25 cellular contexts compared by ENCODE assay signal in the genomic region with DNA sequence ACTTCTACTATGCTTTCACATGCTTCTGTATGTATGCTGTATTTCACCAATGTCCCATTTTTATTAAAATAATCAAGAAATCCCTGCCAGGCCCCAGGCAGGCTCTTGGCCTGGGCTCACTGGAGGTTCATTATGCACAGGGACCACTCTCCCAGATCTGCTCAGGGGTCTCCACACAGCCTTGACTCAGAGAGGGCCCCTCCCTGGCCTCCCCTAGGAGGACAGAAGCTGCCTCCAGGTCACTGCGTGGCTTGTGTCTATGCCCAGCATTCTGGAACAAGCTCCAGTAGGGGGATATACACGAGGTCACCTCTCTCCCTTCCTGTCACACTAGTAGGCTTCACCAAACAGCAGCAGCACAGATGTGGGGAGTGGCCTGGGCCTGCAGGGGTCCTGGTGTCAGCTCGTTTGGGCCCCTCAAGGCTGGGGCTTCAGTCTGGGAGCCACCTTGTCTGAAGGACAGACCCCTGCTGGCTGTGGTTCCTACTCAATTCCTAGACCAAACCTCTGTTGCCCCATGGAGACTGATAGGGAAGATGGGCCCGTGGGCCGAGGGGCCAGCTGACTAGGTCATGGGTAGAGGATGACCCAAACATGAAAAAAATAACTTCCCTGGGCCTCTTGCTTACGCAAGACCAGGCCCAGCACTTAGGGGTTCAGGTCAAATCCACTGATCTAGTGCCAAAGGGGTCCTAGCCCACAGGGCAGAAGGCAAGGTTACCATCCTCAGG. TPM values are rescaled to one million over a fixed set of nuclear protein-coding genes. Genes with fewer than 3 reads are reported as not detected.
DNase-seq lines count a peak whose midpoint lies in the region; ATAC-seq and TF ChIP-seq lines count a peak whose summit lies in the region.
"Had no signal": no experiment of that assay in that cellular context is flagged by ENCODE, and none has a peak within 500 bp of the region (broad histone marks: within the 10 kb centered on the region; RNA-seq: fewer than 3 reads in every experiment).

No MANE protein-coding gene starts in this region.

- peaks cover 5 to 44% (median 6%) of the 10 kb centered on the region in 3 donors for H3K4me1 Mint-ChIP-seq in naive B cell

- DNase-seq in NCI-H1694 treated with DMSO at 0.1 percent for 48 hours (lab: John Stamatoyannopoulos, UW) = peak; percentile 15
- DNase-seq in NCI-H1694 (lab: John Stamatoyannopoulos, UW) = no peak
- no peak for DNase-seq in ascending aorta (ENCODE audit: low spot score in 2 of 2)
- no peak for DNase-seq in naive B cell
- no peak for DNase-seq in tibial artery
- no peak for DNase-seq in stimulated activated CD4-positive, alpha-beta T cell treated with anti-CD3 and anti-CD28 coated beads, Interleukin-2, amount 100 ng/mL, for 24 hours
- DNase-seq in NCI-H748 (lab: John Stamatoyannopoulos, UW; ENCODE audit: unreplicated experiment) = no peak
- DNase-seq: 8988T; activated CD4-positive, alpha-beta T cell treated with anti-CD3 and anti-CD28 coated beads, Interleukin-2, amount 50 U/mL, for 1 hour; activated CD8-positive, alpha-beta memory T cell treated with anti-CD3 and anti-CD28 coated beads, Interleukin-2, amount 50 U/mL, for 4 hours; Caco-2; caudate nucleus; kidney glomerular epithelial cell; NCI-H1048; NCI-H2081 treated with DMSO at 0.1 percent for 48 hours; Right ventricle myocardium superior; stimulated activated CD4-positive, alpha-beta T cell treated with anti-CD3 and anti-CD28 coated beads, Interleukin-2, amount 100 ng/mL, for 48 hours; stimulated activated naive CD8-positive, alpha-beta T cell treated with anti-CD3 and anti-CD28 coated beads, Interleukin-15, amount 100 ng/mL, for 72 hours; T-helper 1 cell had no signal

- H3K27me3 ChIP-seq in ascending aorta = no peaks in the 10 kb centered on the region
- no peaks in the 10 kb centered on the region for H3K27me3 ChIP-seq in tibial artery
- H3K27me3 ChIP-seq: vagina had no signal

- ATAC-seq in naive B cell (ENCODE audit: low read depth in 2 of 2) (no peak), SK-N-SH treated with all-trans-retinoic acid at 6 μM for 48 hours (no peak)
- ATAC-seq: esophagus mucosa had no signal

- TF ChIP-seq CTCF in ascending aorta (IDR thresholded peaks at IDR 0.05) (no peak), tibial artery (IDR thresholded peaks at IDR 0.05) (no peak)

- H3K4me3 Mint-ChIP-seq in naive B cell = no peak overlapping the region
- H3K4me3 Mint-ChIP-seq: B cell; memory B cell; natural killer cell treated with Interleukin-12 subunit alpha and Interleukin-12 subunit beta and Interleukin-15 and Interleukin-18, amount 100 ng/mL, for 72 hours; stimulated activated naive CD8-positive, alpha-beta T cell treated with anti-CD3 and anti-CD28 coated beads, Interleukin-15, amount 100 ng/mL, for 72 hours had no signal

- no peaks in the 10 kb centered on the region for H3K9me3 ChIP-seq in ascending aorta
- H3K9me3 ChIP-seq in tibial artery = no peaks in the 10 kb centered on the region
- H3K9me3 ChIP-seq: Caco-2, vagina had no signal

- peak overlapping the region in 4 of 6 donors; percentile 32 to 56 (median 50) for H3K27ac Mint-ChIP-seq in naive B cell
- H3K27ac Mint-ChIP-seq: memory B cell; natural killer cell treated with Interleukin-12 subunit alpha and Interleukin-12 subunit beta and Interleukin-15 and Interleukin-18, amount 100 ng/mL, for 72 hours had no signal

- H3K4me1 ChIP-seq in ascending aorta (peaks cover 10 to 27% of the 10 kb centered on the region in 2 donors), tibial artery (peaks cover 0 to 40% (median 26%) of the 10 kb centered on the region in 4 donors)
- H3K4me1 ChIP-seq: Caco-2 had no signal

- H3K27me3 Mint-ChIP-seq in naive B cell = no peaks in the 10 kb centered on the region
- H3K27me3 Mint-ChIP-seq: B cell; memory B cell; natural killer cell treated with Interleukin-12 subunit alpha and Interleukin-12 subunit beta and Interleukin-15 and Interleukin-18, amount 100 ng/mL, for 72 hours; stimulated activated naive CD8-positive, alpha-beta T cell treated with anti-CD3 and anti-CD28 coated beads, Interleukin-15, amount 100 ng/mL, for 72 hours had no signal

- H3K36me3 Mint-ChIP-seq in naive B cell = no peaks in the 10 kb centered on the region
- H3K36me3 Mint-ChIP-seq: memory B cell; natural killer cell treated with Interleukin-12 subunit alpha and Interleukin-12 subunit beta and Interleukin-15 and Interleukin-18, amount 100 ng/mL, for 72 hours had no signal

- H3K27ac ChIP-seq in ascending aorta = peak overlapping the region; percentile 76 to 84
- peak overlapping the region; percentile 63 to 67 for H3K27ac ChIP-seq in tibial artery
- H3K27ac ChIP-seq: vagina had no signal

- H3K9me3 Mint-ChIP-seq in naive B cell = no peaks in the 10 kb centered on the region
- H3K9me3 Mint-ChIP-seq: memory B cell; natural killer cell treated with Interleukin-12 subunit alpha and Interleukin-12 subunit beta and Interleukin-15 and Interleukin-18, amount 100 ng/mL, for 72 hours; stimulated activated naive CD8-positive, alpha-beta T cell treated with anti-CD3 and anti-CD28 coated beads, Interleukin-15, amount 100 ng/mL, for 72 hours had no signal

- H3K36me3 ChIP-seq in ascending aorta = no peaks in the 10 kb centered on the region
- H3K36me3 ChIP-seq in tibial artery = peaks cover 0 to 10% (median 0%) of the 10 kb centered on the region in 3 donors
- H3K36me3 ChIP-seq: vagina had no signal

- H3K4me3 ChIP-seq in ascending aorta (no peak overlapping the region), tibial artery (no peak overlapping the region)
- H3K4me3 ChIP-seq: vagina had no signal

- intact Hi-C loops in ascending aorta (cut with DNase I) = no loop called here
- intact Hi-C loops in tibial artery (cut with DNase I; ENCODE audit: low total_unique reads) = no loop called here

TF ChIP-seq in SK-N-SH treated with all-trans-retinoic acid at 6 μM for 48 hours, 23 proteins besides CTCF, POLR2A, EP300 and RAD21:
- TF ChIP-seq SNAI2 (CRISPR knock-in tag; IDR thresholded peaks at IDR 0.05) = no peak
- TF ChIP-seq RARB (CRISPR knock-in tag; IDR thresholded peaks at IDR 0.05) = no peak
- TF ChIP-seq, protein P1, sequence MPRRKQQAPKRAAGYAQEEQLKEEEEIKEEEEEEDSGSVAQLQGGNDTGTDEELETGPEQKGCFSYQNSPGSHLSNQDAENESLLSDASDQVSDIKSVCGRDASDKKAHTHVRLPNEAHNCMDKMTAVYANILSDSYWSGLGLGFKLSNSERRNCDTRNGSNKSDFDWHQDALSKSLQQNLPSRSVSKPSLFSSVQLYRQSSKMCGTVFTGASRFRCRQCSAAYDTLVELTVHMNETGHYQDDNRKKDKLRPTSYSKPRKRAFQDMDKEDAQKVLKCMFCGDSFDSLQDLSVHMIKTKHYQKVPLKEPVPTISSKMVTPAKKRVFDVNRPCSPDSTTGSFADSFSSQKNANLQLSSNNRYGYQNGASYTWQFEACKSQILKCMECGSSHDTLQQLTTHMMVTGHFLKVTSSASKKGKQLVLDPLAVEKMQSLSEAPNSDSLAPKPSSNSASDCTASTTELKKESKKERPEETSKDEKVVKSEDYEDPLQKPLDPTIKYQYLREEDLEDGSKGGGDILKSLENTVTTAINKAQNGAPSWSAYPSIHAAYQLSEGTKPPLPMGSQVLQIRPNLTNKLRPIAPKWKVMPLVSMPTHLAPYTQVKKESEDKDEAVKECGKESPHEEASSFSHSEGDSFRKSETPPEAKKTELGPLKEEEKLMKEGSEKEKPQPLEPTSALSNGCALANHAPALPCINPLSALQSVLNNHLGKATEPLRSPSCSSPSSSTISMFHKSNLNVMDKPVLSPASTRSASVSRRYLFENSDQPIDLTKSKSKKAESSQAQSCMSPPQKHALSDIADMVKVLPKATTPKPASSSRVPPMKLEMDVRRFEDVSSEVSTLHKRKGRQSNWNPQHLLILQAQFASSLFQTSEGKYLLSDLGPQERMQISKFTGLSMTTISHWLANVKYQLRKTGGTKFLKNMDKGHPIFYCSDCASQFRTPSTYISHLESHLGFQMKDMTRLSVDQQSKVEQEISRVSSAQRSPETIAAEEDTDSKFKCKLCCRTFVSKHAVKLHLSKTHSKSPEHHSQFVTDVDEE (CRISPR knock-in tag; IDR thresholded peaks at IDR 0.05) = no peak
- no peak for TF ChIP-seq BACH2 (CRISPR knock-in tag; IDR thresholded peaks at IDR 0.05; ENCODE audit: borderline replicate concordance)
- TF ChIP-seq TOX (CRISPR knock-in tag; IDR thresholded peaks at IDR 0.05; ENCODE audit: borderline replicate concordance) = no peak
- TF ChIP-seq, protein P2, sequence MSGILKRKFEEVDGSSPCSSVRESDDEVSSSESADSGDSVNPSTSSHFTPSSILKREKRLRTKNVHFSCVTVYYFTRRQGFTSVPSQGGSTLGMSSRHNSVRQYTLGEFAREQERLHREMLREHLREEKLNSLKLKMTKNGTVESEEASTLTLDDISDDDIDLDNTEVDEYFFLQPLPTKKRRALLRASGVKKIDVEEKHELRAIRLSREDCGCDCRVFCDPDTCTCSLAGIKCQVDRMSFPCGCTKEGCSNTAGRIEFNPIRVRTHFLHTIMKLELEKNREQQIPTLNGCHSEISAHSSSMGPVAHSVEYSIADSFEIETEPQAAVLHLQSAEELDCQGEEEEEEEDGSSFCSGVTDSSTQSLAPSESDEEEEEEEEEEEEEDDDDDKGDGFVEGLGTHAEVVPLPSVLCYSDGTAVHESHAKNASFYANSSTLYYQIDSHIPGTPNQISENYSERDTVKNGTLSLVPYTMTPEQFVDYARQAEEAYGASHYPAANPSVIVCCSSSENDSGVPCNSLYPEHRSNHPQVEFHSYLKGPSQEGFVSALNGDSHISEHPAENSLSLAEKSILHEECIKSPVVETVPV (CRISPR knock-in tag; IDR thresholded peaks at IDR 0.05) = no peak

RNA-seq across cellular contexts. Expression of gene ANAPC7, which starts 37.6 kb away (rescaled TPM):
- total RNA-seq in ascending aorta = 34.7 TPM
- 10 to 100 TPM; 20.1 to 40.7 (median 25.1) TPM for polyA plus RNA-seq in naive B cell (ENCODE audit: low read depth in 6 of 6)
